Comparison of ENCODE assay signal across 11 cellular contexts in the genomic region with DNA sequence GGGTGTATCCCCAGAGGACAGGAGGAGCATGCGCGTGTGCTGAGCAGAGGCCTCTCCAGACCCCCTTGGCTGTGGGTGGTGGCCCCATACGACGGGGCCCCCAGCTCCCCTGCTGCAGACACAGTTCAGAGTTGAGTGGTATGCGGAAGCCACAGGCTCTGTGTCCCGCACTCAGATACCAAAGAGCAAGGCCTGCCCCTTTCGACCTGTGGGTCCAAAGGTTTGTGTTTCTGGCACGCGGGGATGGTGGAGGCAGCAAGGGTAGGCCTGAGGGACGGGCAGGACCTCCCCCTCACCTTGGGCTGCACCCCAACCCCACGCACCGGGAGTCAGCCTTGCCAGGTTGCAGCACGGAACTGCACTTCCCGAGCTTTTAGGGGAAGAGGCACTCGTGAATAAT. TPM values are rescaled to one million over a fixed set of nuclear protein-coding genes. Genes with fewer than 3 reads are reported as not detected.
DNase-seq lines count a peak whose midpoint lies in the region; ATAC-seq, FAIRE-seq and TF ChIP-seq lines count a peak whose summit lies in the region.
"Had no signal": no experiment of that assay in that cellular context is flagged by ENCODE, and none has a peak within 500 bp of the region (broad histone marks: within the 10 kb centered on the region; RNA-seq: fewer than 3 reads in every experiment).

A gene (plus strand): TSS at position 328 of the 400 bp plus-strand sequence. CDS start 5,649 bp downstream, outside the sequence.

- no peak for TF ChIP-seq POLR2A in H54 (IDR thresholded peaks at IDR 0.05; ENCODE audit: low read depth, low read length)

- POLR2A ChIA-PET in CD4-positive, alpha-beta T cell (lab: Charles Lee), result no interaction called here
- POLR2A ChIA-PET in PC-9 (lab: Charles Lee; ENCODE audit: unreplicated experiment), result no interaction called here

- no peak within 1 kb of the TSS for H2AFZ ChIP-seq in PC-9

- H3K4me3 ChIP-seq in PC-9, result no peak within 1 kb of the TSS
- H3K4me3 ChIP-seq: cardiac muscle cell had no signal

- intact Hi-C loops in CD4-positive, alpha-beta T cell (cut with DNase I, micrococcal nuclease), result no loop called here
- intact Hi-C loops in PC-9 (cut with micrococcal nuclease; ENCODE audit: unreplicated experiment), result no loop called here

- H3K27me3 ChIP-seq in CD4-positive, alpha-beta T cell (ENCODE audit: control insufficient read depth, insufficient read depth, low read length), result no peaks in the 10 kb centered on the region
- H3K27me3 ChIP-seq in PC-9 (ENCODE audit: insufficient read depth, low read depth), result no peaks in the 10 kb centered on the region

- H3K4me1 ChIP-seq in PC-9 (replicated peaks; ENCODE audit: insufficient read depth), result no peaks in the 10 kb centered on the region

- H3K9me2 ChIP-seq in PC-9 (ENCODE audit: insufficient read depth), result no peaks in the 10 kb centered on the region

- no peaks in the 10 kb centered on the region for H3K9me3 ChIP-seq in CD4-positive, alpha-beta T cell (ENCODE audit: control insufficient read depth, low read length)
- H3K9me3 ChIP-seq in PC-9 (ENCODE audit: insufficient read depth, low read depth), result no peaks in the 10 kb centered on the region

- BruUV-seq in PC-9 (replicated peaks; lab: Mats Ljungman, UMichigan), result no TSS peak

- H3K27ac Mint-ChIP-seq in CD4-positive, alpha-beta T cell, result no peak within 1 kb of the TSS
- peak within 1 kb of the TSS; percentile 13 for H3K27ac Mint-ChIP-seq in endothelial cell (ENCODE audit: unreplicated experiment)
- peak within 1 kb of the TSS; percentile 69 to 78 for H3K27ac Mint-ChIP-seq in natural killer cell treated with Interleukin-12 subunit alpha and Interleukin-12 subunit beta and Interleukin-15 and Interleukin-18, amount 100 ng/mL, for 72 hours

- no peak for TF ChIP-seq CTCF in CD4-positive, alpha-beta T cell (IDR thresholded peaks at IDR 0.05)
- TF ChIP-seq CTCF in PC-9 (conservative IDR thresholded peaks at IDR 0.05) (no peak), endothelial cell (IDR thresholded peaks at IDR 0.05; ENCODE audit: unreplicated experiment) (no peak), D721Med (IDR thresholded peaks at IDR 0.05; ENCODE audit: insufficient read depth, missing control alignments) (no peak)

- FAIRE-seq in H54 (lab: Jason Lieb, UNC), result no peak
- no peak for FAIRE-seq in D721Med (lab: Jason Lieb, UNC)

- no peaks in the 10 kb centered on the region for H3K9me3 Mint-ChIP-seq in CD4-positive, alpha-beta T cell
- H3K9me3 Mint-ChIP-seq in endothelial cell (ENCODE audit: unreplicated experiment), result no peaks in the 10 kb centered on the region
- no peaks in the 10 kb centered on the region for H3K9me3 Mint-ChIP-seq in natural killer cell treated with Interleukin-12 subunit alpha and Interleukin-12 subunit beta and Interleukin-15 and Interleukin-18, amount 100 ng/mL, for 72 hours

- peaks cover 5% of the 10 kb centered on the region for H3K4me1 Mint-ChIP-seq in CD4-positive, alpha-beta T cell (ENCODE audit: low read depth)
- no peaks in the 10 kb centered on the region for H3K4me1 Mint-ChIP-seq in endothelial cell (ENCODE audit: unreplicated experiment)
- H3K4me1 Mint-ChIP-seq in natural killer cell treated with Interleukin-12 subunit alpha and Interleukin-12 subunit beta and Interleukin-15 and Interleukin-18, amount 100 ng/mL, for 72 hours (ENCODE audit: low read depth in 2 of 2), result peaks cover 32 to 40% of the 10 kb centered on the region in 2 donors

- H3K27me3 Mint-ChIP-seq in CD4-positive, alpha-beta T cell, result no peaks in the 10 kb centered on the region
- H3K27me3 Mint-ChIP-seq in endothelial cell (ENCODE audit: unreplicated experiment), result peaks cover 6% of the 10 kb centered on the region
- H3K27me3 Mint-ChIP-seq in natural killer cell treated with Interleukin-12 subunit alpha and Interleukin-12 subunit beta and Interleukin-15 and Interleukin-18, amount 100 ng/mL, for 72 hours, result no peaks in the 10 kb centered on the region

- DNase-seq in CD4-positive, alpha-beta T cell, result no peak
- DNase-seq in PC-9, result no peak
- DNase-seq in endothelial cell (ENCODE audit: low spot score), result no peak
- DNase-seq in natural killer cell treated with Interleukin-12 subunit alpha and Interleukin-12 subunit beta and Interleukin-15 and Interleukin-18, amount 100 ng/mL, for 72 hours (ENCODE audit: low spot score), result no peak
- DNase-seq in NCI-H446 (lab: John Stamatoyannopoulos, UW), result no peak
- DNase-seq in H54 (ENCODE audit: insufficient read length, low spot score), result no peak
- no peak for DNase-seq in D721Med (ENCODE audit: insufficient read length, low spot score)
- no peak for DNase-seq in nucleus accumbens (lab: John Stamatoyannopoulos, UW)
- DNase-seq: NCI-H146; stimulated activated CD4-positive, alpha-beta T cell treated with anti-CD3 and anti-CD28 coated beads, Interleukin-12 subunit alpha, Interleukin-12 subunit beta, amount 100 ng/mL, for 4 hours had no signal

- no peaks in the 10 kb centered on the region for H3K79me2 ChIP-seq in PC-9 (ENCODE audit: low read depth)

- H3F3A ChIP-seq in PC-9 (ENCODE audit: insufficient read depth, low read depth), result no peaks in the 10 kb centered on the region

- no peak for ATAC-seq in CD4-positive, alpha-beta T cell (ENCODE audit: poor library complexity)
- ATAC-seq in natural killer cell treated with Interleukin-12 subunit alpha and Interleukin-12 subunit beta and Interleukin-15 and Interleukin-18, amount 100 ng/mL, for 72 hours, result no peak

- no peak within 1 kb of the TSS for H3K4me2 ChIP-seq in PC-9

- CTCF ChIA-PET in CD4-positive, alpha-beta T cell (lab: Charles Lee), result no interaction called here
- CTCF ChIA-PET in PC-9 (lab: Charles Lee), result no interaction called here

- peaks cover 52% of the 10 kb centered on the region for H3K36me3 Mint-ChIP-seq in CD4-positive, alpha-beta T cell (ENCODE audit: low read depth)
- H3K36me3 Mint-ChIP-seq in endothelial cell (ENCODE audit: low read depth, unreplicated experiment), result no peaks in the 10 kb centered on the region
- H3K36me3 Mint-ChIP-seq in natural killer cell treated with Interleukin-12 subunit alpha and Interleukin-12 subunit beta and Interleukin-15 and Interleukin-18, amount 100 ng/mL, for 72 hours, result no peaks in the 10 kb centered on the region

- no peak within 1 kb of the TSS for H3K4me3 Mint-ChIP-seq in CD4-positive, alpha-beta T cell
- H3K4me3 Mint-ChIP-seq in endothelial cell (ENCODE audit: unreplicated experiment), result no peak within 1 kb of the TSS
- no peak within 1 kb of the TSS for H3K4me3 Mint-ChIP-seq in natural killer cell treated with Interleukin-12 subunit alpha and Interleukin-12 subunit beta and Interleukin-15 and Interleukin-18, amount 100 ng/mL, for 72 hours

- H4K20me1 ChIP-seq in PC-9 (ENCODE audit: insufficient read depth), result no peaks in the 10 kb centered on the region

- H3K36me3 ChIP-seq in PC-9 (ENCODE audit: low read depth), result no peaks in the 10 kb centered on the region
- H3K36me3 ChIP-seq: cardiac muscle cell had no signal

- H3K27ac ChIP-seq in CD4-positive, alpha-beta T cell (ENCODE audit: low read depth, low read length), result no peak within 1 kb of the TSS
- no peak within 1 kb of the TSS for H3K27ac ChIP-seq in PC-9
- H3K27ac ChIP-seq: cardiac muscle cell had no signal

RNA-seq across cellular contexts. Expression of the gene that starts here (rescaled TPM):
- total RNA-seq in CD4-positive, alpha-beta T cell, result 100 to 1,000 TPM; 147 to 155 TPM
- 19.6 and 21.4 TPM in 2 replicates for total RNA-seq in PC-9 (2021)
- total RNA-seq in endothelial cell (ENCODE audit: unreplicated experiment), result 4.1 TPM
- total RNA-seq in natural killer cell treated with Interleukin-12 subunit alpha and Interleukin-12 subunit beta and Interleukin-15 and Interleukin-18, amount 100 ng/mL, for 72 hours, result 100 to 1,000 TPM; 157 to 360 TPM
